16 cellular contexts compared by ENCODE assay signal in the genomic region with DNA sequence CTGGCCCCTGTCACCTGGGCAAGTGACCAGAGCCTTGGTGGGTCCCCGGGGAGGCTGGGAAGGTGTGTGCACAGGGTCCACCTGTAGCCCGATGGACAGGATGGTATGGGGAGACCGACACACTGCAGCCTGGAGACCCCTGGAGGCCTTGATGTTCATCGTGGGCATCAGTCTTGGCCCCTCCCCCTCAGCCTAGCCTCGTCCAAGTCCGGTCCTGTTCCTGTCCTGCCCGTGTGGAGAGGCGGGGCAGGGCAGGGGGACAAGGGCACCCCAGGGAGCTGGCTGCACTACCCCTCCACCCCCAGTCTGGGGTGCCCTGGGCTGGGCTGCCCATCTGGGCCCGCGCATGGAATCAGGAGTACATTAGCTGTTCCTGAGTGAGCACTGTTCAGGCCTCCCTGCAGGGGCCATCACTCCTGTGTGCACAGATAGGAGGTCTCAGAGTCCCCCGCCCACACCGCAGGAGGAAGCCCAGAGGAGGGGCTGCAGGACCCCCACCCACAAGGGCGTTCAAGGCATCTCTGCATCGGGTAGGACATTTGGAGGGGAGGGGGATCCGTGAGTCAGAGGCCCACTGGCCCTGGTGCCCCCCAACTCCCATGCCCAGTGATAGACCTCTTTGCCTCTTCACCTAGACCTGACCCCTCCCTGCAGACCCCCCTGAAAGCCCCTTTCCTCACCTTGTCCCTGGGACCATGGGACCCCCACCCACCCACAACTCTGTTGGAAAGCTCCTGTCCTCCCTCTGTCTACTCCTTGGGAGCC.
DNase-seq lines count a peak whose midpoint lies in the region; ATAC-seq, FAIRE-seq and TF ChIP-seq lines count a peak whose summit lies in the region.
"Had no signal": no experiment of that assay in that cellular context is flagged by ENCODE, and none has a peak within 500 bp of the region (broad histone marks: within the 10 kb centered on the region; RNA-seq: fewer than 3 reads in every experiment).

No MANE protein-coding gene starts in this region.

- POLR2A ChIA-PET in RWPE1 (lab: Yijun Ruan, JAX; ENCODE audit: low non-redundant PET) = no interaction called here

- no peaks in the 10 kb centered on the region for H3K36me3 ChIP-seq in kidney (ENCODE audit: control insufficient read depth in 1 of 2, insufficient read depth in 2 of 2, low read length in 2 of 2)
- H3K36me3 ChIP-seq: thyroid gland had no signal

- peaks cover 0 to 2% of the 10 kb centered on the region in 2 donors for H3K4me1 ChIP-seq in kidney (ENCODE audit: control insufficient read depth in 1 of 2, insufficient read depth in 1 of 2, low read depth in 1 of 2, low read length in 2 of 2)

- intact Hi-C loops in kidney (cut with DNase I) = no loop called here

- DNase-seq in stimulated activated CD4-positive, alpha-beta T cell treated with anti-CD3 and anti-CD28 coated beads, Interleukin-4, amount 100 ng/mL, for 24 hours = peak; percentile 2
- DNase-seq in stimulated activated CD4-positive, alpha-beta T cell treated with anti-CD3 and anti-CD28 coated beads, Interleukin-15, amount 100 ng/mL, for 24 hours = no peak
- no peak for DNase-seq in RWPE1 (ENCODE audit: low spot score)
- DNase-seq in kidney = peak; percentile 63
- DNase-seq in AG20443 (ENCODE audit: low spot score) = no peak
- DNase-seq: EL, HCEC 1CT, IMR-90, NCI-H2081 treated with DMSO at 0.1 percent for 48 hours, NCI-H69, thyroid gland had no signal

- TF ChIP-seq CTCF in RWPE1 (conservative IDR thresholded peaks at IDR 0.05; ENCODE audit: low read depth) (no peak), kidney (IDR thresholded peaks at IDR 0.05; ENCODE audit: borderline replicate concordance, extremely low read depth, insufficient read depth) (no peak)

- H3K9me3 ChIP-seq in kidney (ENCODE audit: control insufficient read depth in 1 of 2, low read length in 2 of 2) = no peaks in the 10 kb centered on the region
- H3K9me3 ChIP-seq: thyroid gland had no signal

- no peak overlapping the region for H3K9ac ChIP-seq in kidney (ENCODE audit: low read length in 2 of 2)

- peak overlapping the region; percentile 92 for H3K27ac ChIP-seq in RWPE1
- H3K27ac ChIP-seq in kidney (ENCODE audit: low read depth in 2 of 2, low read length in 2 of 2) = no peak overlapping the region
- H3K27ac ChIP-seq: thyroid gland had no signal

- no peak for FAIRE-seq in kidney (lab: Jason Lieb, UNC)
- FAIRE-seq: endothelial cell of umbilical vein, frontal cortex, GM12878 had no signal

- ATAC-seq in GM18873 (IDR thresholded peaks at IDR 0.05; ENCODE audit: low FRiP score, unreplicated experiment) (no peak), HG02798 (IDR thresholded peaks at IDR 0.05; ENCODE audit: poor library complexity, unreplicated experiment) (no peak)
- ATAC-seq: GM12878 had no signal

- no peak overlapping the region for H3K4me3 ChIP-seq in kidney (ENCODE audit: low read length in 2 of 2)
- H3K4me3 ChIP-seq: GM12878, thyroid gland had no signal

- CTCF ChIA-PET in RWPE1 (lab: Yijun Ruan, JAX) = interaction anchor here (0.7 to 1.4 kb wide), 2 partner anchors 9 to 88 kb away, joined by 3 to 4 read pairs; no protein-coding TSS in a partner anchor

Comparison
In these comparisons a context has a peak if more than half of its experiments do, and no peak if none do; other contexts are left out.
1. DNase-seq: peak in stimulated activated CD4-positive, alpha-beta T cell treated with anti-CD3 and anti-CD28 coated beads, Interleukin-4, amount 100 ng/mL, for 24 hours (single experiment) and kidney (single experiment); none in stimulated activated CD4-positive, alpha-beta T cell treated with anti-CD3 and anti-CD28 coated beads, Interleukin-15, amount 100 ng/mL, for 24 hours (single experiment), RWPE1 (single experiment) and AG20443 (single experiment).